Comparison of ENCODE assay signal across 29 cellular contexts in the genomic region with DNA sequence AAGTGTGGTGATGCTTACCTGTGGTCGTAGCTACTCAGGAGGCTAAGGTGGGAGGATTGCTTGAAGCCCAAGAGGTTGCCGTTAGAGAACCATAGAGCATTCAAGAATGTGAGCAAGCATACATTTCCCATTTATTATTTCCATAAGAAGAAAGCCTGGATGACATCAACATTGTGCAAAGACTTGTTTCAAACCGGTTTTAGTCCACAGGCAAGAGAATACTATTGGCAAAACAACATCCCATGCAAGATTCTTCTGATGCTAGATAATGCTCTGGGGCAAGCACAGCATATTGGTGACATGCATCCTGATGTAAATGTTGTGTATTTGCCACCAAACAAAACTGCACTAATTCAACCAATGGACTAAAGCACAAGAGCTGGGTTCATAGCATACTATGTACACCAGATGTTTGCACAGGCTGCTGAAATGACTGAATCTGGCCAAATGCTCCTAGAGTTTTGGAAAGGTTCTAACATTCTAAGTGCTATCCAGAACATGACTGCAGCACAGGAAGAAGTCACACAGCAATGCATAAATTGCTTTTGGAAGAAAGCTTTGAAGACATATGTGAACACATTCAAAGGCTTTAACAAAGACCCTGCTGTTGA.
"Had no signal": no experiment of that assay in that cellular context is flagged by ENCODE, and none has a peak within 500 bp of the region (broad histone marks: within the 10 kb centered on the region; RNA-seq: fewer than 3 reads in every experiment).

No MANE protein-coding gene starts in this region.

- H3K4me1 ChIP-seq: foreskin keratinocyte, gastrocnemius medialis, heart left ventricle had no signal

- H3K36me3 ChIP-seq: brain microvascular endothelial cell, gastrocnemius medialis, heart left ventricle, WERI-Rb-1 had no signal

- DNase-seq: activated B cell treated with CpG ODN at 0.5 μM for 24 hours; activated CD4-positive, alpha-beta T cell treated with anti-CD3 and anti-CD28 coated beads for 48 hours; activated CD4-positive, alpha-beta T cell treated with anti-CD3 and anti-CD28 coated beads, Interleukin-2, amount 50 U/mL, for 1 hour; activated CD4-positive, alpha-beta T cell treated with anti-CD3 and anti-CD28 coated beads, Interleukin-2, amount 50 U/mL, for 48 hours; activated CD8-positive, alpha-beta memory T cell treated with anti-CD3 and anti-CD28 coated beads for 24 hours; activated CD8-positive, alpha-beta T cell treated with anti-CD3 and anti-CD28 coated beads for 36 hours; activated effector memory CD4-positive, alpha-beta T cell treated with Interleukin-2 at 50 U/mL for 16 hours; activated gamma-delta T cell treated with Interleukin-2 at 50 U/mL for 16 hours; activated naive CD4-positive, alpha-beta T cell treated with anti-CD3 and anti-CD28 coated beads, Interleukin-2, amount 50 U/mL, for 16 hours; activated naive CD4-positive, alpha-beta T cell treated with Interleukin-2 at 50 U/mL for 16 hours; activated T-cell treated with anti-CD3 and anti-CD28 coated beads, Interleukin-2, amount 50 U/mL, for 4 hours; amniotic stem cell; anterior cingulate cortex; brain microvascular endothelial cell; caudate nucleus; cortex of kidney; dermis blood vessel endothelial cell; effector CD4-positive, alpha-beta T cell; effector memory CD8-positive, alpha-beta T cell; foreskin keratinocyte; gastrocnemius medialis; glutamatergic neuron; heart left ventricle; T-cell; T-helper 9 cell; WERI-Rb-1 had no signal

- H3K27me3 ChIP-seq: brain microvascular endothelial cell, foreskin keratinocyte, gastrocnemius medialis, heart left ventricle had no signal

- ATAC-seq: activated CD4-positive, CD25-positive, alpha-beta regulatory T cell treated with anti-CD3 and anti-CD28 coated beads, Interleukin-2, amount 50 U/mL, for 24 hours; activated CD8-positive, alpha-beta T cell treated with anti-CD3 and anti-CD28 coated beads for 36 hours; activated T-cell treated with anti-CD3 and anti-CD28 coated beads, Interleukin-2, amount 50 U/mL, for 4 hours; activated T-helper 17 cell treated with anti-CD3 and anti-CD28 coated beads, Interleukin-2, amount 50 U/mL, for 72 hours; effector memory CD8-positive, alpha-beta T cell; foreskin keratinocyte; gastrocnemius medialis; heart left ventricle; T-cell had no signal

- H3K27ac ChIP-seq: brain microvascular endothelial cell, epithelial cell of prostate, foreskin keratinocyte, gastrocnemius medialis, heart left ventricle, WERI-Rb-1 had no signal

- H3K4me3 ChIP-seq: gastrocnemius medialis, heart left ventricle had no signal

- H3K9me3 ChIP-seq: gastrocnemius medialis, heart left ventricle had no signal
